ENCODE assay signal across 16 cellular contexts in the genomic region with DNA sequence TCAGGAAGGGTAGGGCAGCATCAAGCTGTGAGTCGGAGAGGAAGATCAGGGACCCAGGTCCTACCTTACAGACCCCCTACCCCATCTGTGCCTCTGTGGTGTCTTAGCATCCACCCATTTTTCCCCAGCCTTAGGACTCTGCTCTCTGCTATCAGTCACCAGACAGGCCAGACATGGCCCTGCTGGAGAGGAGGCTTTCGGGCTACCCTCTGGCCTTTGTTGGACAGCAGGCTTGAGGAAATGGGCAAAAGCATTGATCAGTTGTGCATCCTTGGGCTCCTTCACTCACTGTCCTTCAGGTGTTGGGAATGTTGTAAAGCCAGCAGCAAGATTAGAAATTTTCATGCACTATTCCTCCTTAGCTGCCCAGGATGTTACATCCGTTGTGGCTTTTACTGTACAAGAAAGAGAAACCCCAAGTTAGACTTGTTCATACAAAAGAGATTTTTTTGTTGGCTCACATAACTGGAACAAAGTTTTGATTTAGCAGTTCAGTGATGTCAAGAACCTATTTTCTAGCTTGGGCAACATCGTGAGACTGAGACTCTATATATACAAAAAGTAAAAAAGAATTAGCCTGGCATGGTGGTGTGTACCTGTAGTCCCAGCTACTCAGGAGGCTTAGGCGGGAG. TPM values are rescaled to one million over a fixed set of nuclear protein-coding genes. Genes with fewer than 3 reads are reported as not detected.
A peak's percentile ranks its signal among the peaks of the same experiment; 100 is the strongest.
DNase-seq lines count a peak whose midpoint lies in the region; ATAC-seq, FAIRE-seq and TF ChIP-seq lines count a peak whose summit lies in the region.
"Had no signal": no experiment of that assay in that cellular context is flagged by ENCODE, and none has a peak within 500 bp of the region (broad histone marks: within the 10 kb centered on the region; RNA-seq: fewer than 3 reads in every experiment).

No MANE protein-coding gene starts in this region.

- H3K4me1 Mint-ChIP-seq in activated naive CD4-positive, alpha-beta T cell treated with anti-CD3 and anti-CD28 coated beads for 36 hours (ENCODE audit: low read depth), result peaks cover 92% of the 10 kb centered on the region

- peak overlapping the region; percentile 19; the same call in 1 of the 2 replicates for H3K4me2 ChIP-seq in K562 (ENCODE audit: insufficient read depth, low read length)
- H3K4me2 ChIP-seq: smooth muscle cell had no signal

- no peaks in the 10 kb centered on the region for H4K20me1 ChIP-seq in K562 (replicated peaks; ENCODE audit: control insufficient read depth, insufficient read depth, low read length)

- peak overlapping the region in 1 of 2 experiments; percentile 21; a peak in 1 of 4 replicates for H3K9ac ChIP-seq in K562 (ENCODE audit: insufficient read depth in 1 of 2, low read depth in 2 of 2, low read length in 2 of 2)

- H3K27ac ChIP-seq in K562 (ENCODE audit: extremely low read depth, low read depth, low read length), result no peak overlapping the region; the same call in 2 of the 3 replicates
- H3K27ac ChIP-seq in thyroid gland, result peak overlapping the region; percentile 56 to 75 (median 73)
- no peak overlapping the region for H3K27ac ChIP-seq in sigmoid colon
- H3K27ac ChIP-seq: tibial nerve had no signal

- peaks cover 11% of the 10 kb centered on the region for H3K36me3 Mint-ChIP-seq in activated naive CD4-positive, alpha-beta T cell treated with anti-CD3 and anti-CD28 coated beads for 36 hours (ENCODE audit: low read depth)
- H3K36me3 Mint-ChIP-seq: brain had no signal

- H3K4me1 ChIP-seq in K562 (replicated peaks in 1 of 2; ENCODE audit: control insufficient read depth in 2 of 2, insufficient read depth in 2 of 2, low read length in 2 of 2) (peaks cover 24 to 86% of the 10 kb centered on the region in 2 experiments), thyroid gland (peaks cover 13 to 49% of the 10 kb centered on the region in 2 donors), sigmoid colon (peaks cover 0 to 39% (median 25%) of the 10 kb centered on the region in 4 donors)

- H3K4me3 ChIP-seq in K562 (no peak overlapping the region), thyroid gland (replicated peaks in 1 of 3) (no peak overlapping the region), sigmoid colon (no peak overlapping the region)
- H3K4me3 ChIP-seq: smooth muscle cell, tibial nerve had no signal

- H3K9me3 Mint-ChIP-seq in activated naive CD4-positive, alpha-beta T cell treated with anti-CD3 and anti-CD28 coated beads for 36 hours, result no peaks in the 10 kb centered on the region
- H3K9me3 Mint-ChIP-seq: brain had no signal

- H3K4me3 Mint-ChIP-seq in activated naive CD4-positive, alpha-beta T cell treated with anti-CD3 and anti-CD28 coated beads for 36 hours, result peak overlapping the region; percentile 33
- H3K4me3 Mint-ChIP-seq: brain had no signal

- ATAC-seq in K562 (peak; percentile 25), GM21576 (IDR thresholded peaks at IDR 0.05; ENCODE audit: unreplicated experiment) (no peak), Right ventricle myocardium inferior (no peak)

- no peaks in the 10 kb centered on the region for H3K27me3 Mint-ChIP-seq in activated naive CD4-positive, alpha-beta T cell treated with anti-CD3 and anti-CD28 coated beads for 36 hours (ENCODE audit: low read depth)
- H3K27me3 Mint-ChIP-seq: brain had no signal

- intact Hi-C loops in activated naive CD4-positive, alpha-beta T cell treated with anti-CD3 and anti-CD28 coated beads for 36 hours (cut with micrococcal nuclease), result no loop called here
- intact Hi-C loops in K562 (cut with micrococcal nuclease), result no loop called here
- intact Hi-C loops in thyroid gland (cut with DNase I), result no loop called here
- intact Hi-C loops in Right ventricle myocardium inferior (cut with DNase I), result loop anchor here (5.0 kb wide), 2 partner anchors 49 to 74 kb away; no protein-coding TSS in a partner anchor
- intact Hi-C loops in sigmoid colon (cut with DNase I), result loop anchor here (5.0 to 10.0 kb wide), 2 partner anchors 264 to 351 kb away; partner anchors contain the start of genes DMXL1 and DTWD2

- POLR2A ChIA-PET in K562 (lab: Yijun Ruan, JAX), result no interaction called here

- TF ChIP-seq RAD21 in K562 (CRISPR knock-in tag; conservative IDR thresholded peaks at IDR 0.05 in 1 of 2, IDR thresholded peaks at IDR 0.05 in 1 of 2), result no peak

- no peak overlapping the region for H2AFZ ChIP-seq in K562 (ENCODE audit: low read depth, low read length)

- DNase-seq in activated naive CD4-positive, alpha-beta T cell treated with anti-CD3 and anti-CD28 coated beads for 36 hours, result no peak
- DNase-seq in activated naive CD4-positive, alpha-beta T cell treated with anti-CD3 and anti-CD28 coated beads, Interleukin-2, amount 50 U/mL, for 16 hours, result no peak
- peak; percentile 3 for DNase-seq in OCI-M1 (lab: John Stamatoyannopoulos, UW)
- peak in 1 of 4 experiments; percentile 36 for DNase-seq in K562 (ENCODE audit: extremely low read depth in 1 of 4, low spot score in 3 of 4)
- DNase-seq in thyroid gland, result no peak
- DNase-seq in Right ventricle myocardium inferior (ENCODE audit: missing footprints), result no peak
- DNase-seq in sigmoid colon, result no peak
- DNase-seq: effector CD8-positive, alpha-beta T cell; foreskin fibroblast; mammary epithelial cell; NCI-H1436; NCI-H510A treated with DMSO at 0.1 percent for 48 hours had no signal

- peaks cover 94% of the 10 kb centered on the region for H3K79me2 ChIP-seq in K562 (ENCODE audit: control insufficient read depth, insufficient read depth, low read length)

- no peak for FAIRE-seq in K562 (lab: Jason Lieb, UNC)

- TF ChIP-seq CTCF in K562 (IDR thresholded peaks at IDR 0.05 in 2 of 3, conservative IDR thresholded peaks at IDR 0.05 in 1 of 3; ENCODE audit: insufficient read depth in 2 of 3, low read depth in 1 of 3, low read length in 3 of 3) (no peak), thyroid gland (IDR thresholded peaks at IDR 0.05) (no peak), sigmoid colon (IDR thresholded peaks at IDR 0.05) (no peak)

- H3K27me3 ChIP-seq in K562 (ENCODE audit: control insufficient read depth in 2 of 2, insufficient read depth in 2 of 2, low read length in 2 of 2) (no peaks in the 10 kb centered on the region), thyroid gland (no peaks in the 10 kb centered on the region), sigmoid colon (no peaks in the 10 kb centered on the region)
- H3K27me3 ChIP-seq: tibial nerve had no signal

- peaks cover 3% of the 10 kb centered on the region; the same call in 2 of the 3 replicates for H3K36me3 ChIP-seq in K562 (ENCODE audit: control insufficient read depth, insufficient read depth, low read length)
- no peaks in the 10 kb centered on the region for H3K36me3 ChIP-seq in thyroid gland
- H3K36me3 ChIP-seq in sigmoid colon, result no peaks in the 10 kb centered on the region
- H3K36me3 ChIP-seq: tibial nerve had no signal

- TF ChIP-seq POLR2A in K562 (conservative IDR thresholded peaks at IDR 0.05) (no peak), thyroid gland (IDR thresholded peaks at IDR 0.05) (no peak), sigmoid colon (IDR thresholded peaks at IDR 0.05) (no peak)

- no TSS peak for BruUV-seq in K562 (replicated peaks; lab: Mats Ljungman, UMichigan)

- in situ Hi-C loops in K562 (cut with MboI), result no loop called here

- CTCF ChIA-PET in activated naive CD4-positive, alpha-beta T cell treated with anti-CD3 and anti-CD28 coated beads for 36 hours (lab: Charles Lee), result interaction anchor here (0.8 to 9.6 kb wide), 11 partner anchors 9 to 351 kb away, joined by 3 to 54 read pairs (median 10); partner anchors contain the start of genes DTWD2 and TNFAIP8
- CTCF ChIA-PET in K562 (lab: Yijun Ruan, JAX; ENCODE audit: low intra/inter-chr PET ratio), result no interaction called here

- no peaks in the 10 kb centered on the region for H3K9me3 ChIP-seq in K562 (replicated peaks; ENCODE audit: control insufficient read depth, insufficient read depth, low read depth, low read length)
- no peaks in the 10 kb centered on the region for H3K9me3 ChIP-seq in thyroid gland
- no peaks in the 10 kb centered on the region for H3K9me3 ChIP-seq in sigmoid colon
- H3K9me3 ChIP-seq: tibial nerve had no signal

- 73% methylated on average over 5 of the region's 5 CpGs for WGBS in K562 (ENCODE audit: insufficient coverage, low coverage, missing lambda C conversion rate)
- WGBS in thyroid gland, 2 donors, result 66 to 82% methylated on average over 4 to 5 of the region's 5 CpGs
- 72 to 91% methylated on average over 5 of the region's 5 CpGs for WGBS in sigmoid colon, 2 donors

- TF ChIP-seq EP300 in K562 (IDR thresholded peaks at IDR 0.05; ENCODE audit: low read length) (no peak), sigmoid colon (IDR thresholded peaks at IDR 0.05) (no peak)

- H3K9me1 ChIP-seq in K562 (ENCODE audit: control insufficient read depth, insufficient read depth, low read length), result no peaks in the 10 kb centered on the region

- peak overlapping the region; percentile 96 for H3K27ac Mint-ChIP-seq in activated naive CD4-positive, alpha-beta T cell treated with anti-CD3 and anti-CD28 coated beads for 36 hours

TF ChIP-seq in K562, 482 proteins besides CTCF, POLR2A, EP300 and RAD21 (continues in another document):
- peak; percentile 26; the same call in 1 of the 2 replicates for TF ChIP-seq ZNF644 (tag; IDR thresholded peaks at IDR 0.05; ENCODE audit: low read depth)

RNA-seq across cellular contexts. Expression of gene TNFAIP8, which starts 17.4 kb away (rescaled TPM):
- 100 to 1,000 TPM; 141 to 142 TPM for total RNA-seq in activated naive CD4-positive, alpha-beta T cell treated with anti-CD3 and anti-CD28 coated beads for 36 hours
- 10.6 and 20.5 TPM in 2 replicates for total RNA-seq in K562 (2011; cell fraction: chromatin; rRNA removed; ENCODE audit: low replicate concordance)
- total RNA-seq in K562 (2011; cell fraction: nucleolus; rRNA removed), result 7.8 and 9.0 TPM in 2 replicates
- 12.6 and 24.7 TPM in 2 replicates for total RNA-seq in K562 (2011; cell fraction: nucleoplasm; rRNA removed)
- 42.0 and 46.0 TPM in 2 replicates for total RNA-seq in K562 (2014; rRNA removed)
- 38.5 and 47.4 TPM in 2 replicates for total RNA-seq in K562 (2014; rRNA removed; fragmentation: Illumina TruSeq; extraction: Trizol)
- 44.8 and 47.0 TPM in 2 replicates for total RNA-seq in K562 (2015; rRNA removed; fragmentation: Illumina TruSeq; extraction: Trizol)
- 33.6 and 36.7 TPM in 2 replicates for total RNA-seq in K562 (2021)
- polyA plus RNA-seq in K562 (2011; rRNA removed), result 44.6 and 52.2 TPM in 2 replicates
- 35.0 and 41.8 TPM in 2 replicates for polyA plus RNA-seq in K562 (2011; cell fraction: cytosol; rRNA removed)
- polyA plus RNA-seq in K562 (2011; cell fraction: nucleus; rRNA removed), result 20.2 and 24.7 TPM in 2 replicates
- 37.7 and 53.3 TPM in 2 replicates for polyA plus RNA-seq in K562 (2012)
- polyA plus RNA-seq in K562 (2014; fragmentation: Illumina TruSeq; extraction: Trizol), result 49.3 and 57.3 TPM in 2 replicates
- polyA plus RNA-seq in K562 (2014; fragmentation: Nextera tagmentation; extraction: Ambion mirVana), result 10 to 100 TPM; 29.9 to 34.3 TPM
- 35.8 and 47.6 TPM in 2 replicates for polyA plus RNA-seq in K562 (2014; rRNA removed)
- polyA minus RNA-seq in K562 (2011; rRNA and poly(A)+ RNA removed), result 45.1 and 60.6 TPM in 2 replicates
- polyA minus RNA-seq in K562 (2011; cell fraction: cytosol; rRNA and poly(A)+ RNA removed), result 38.1 and 47.6 TPM in 2 replicates
- 9.3 and 20.3 TPM in 2 replicates for polyA minus RNA-seq in K562 (2011; cell fraction: nucleus; rRNA and poly(A)+ RNA removed)
- total RNA-seq in thyroid gland, result 10 to 100 TPM; 15.7 to 36.8 (median 33.6) TPM
- total RNA-seq in Right ventricle myocardium inferior, result 17.8 TPM
- total RNA-seq in sigmoid colon, result 10 to 100 TPM in 3 of 4 donors, 1 to 10 TPM in 1; 6.9 to 17.9 (median 13.1) TPM
- 10 to 100 TPM in 2 of 3 donors, 1 to 10 TPM in 1; 9.0 to 55.8 (median 19.0) TPM for polyA plus RNA-seq in sigmoid colon

Comparison
In these comparisons a context has a peak if more than half of its experiments do, and no peak if none do; other contexts are left out.
1. H3K27ac ChIP-seq: peak in thyroid gland (3 of 3); none in K562 (single experiment) and sigmoid colon (0 of 4).
2. intact Hi-C loops: an anchor here in Right ventricle myocardium inferior (5.0 kb wide) and sigmoid colon (5.0 to 10.0 kb wide); none called in activated naive CD4-positive, alpha-beta T cell treated with anti-CD3 and anti-CD28 coated beads for 36 hours, K562 and thyroid gland.